ENCODE assay signal across 16 cellular contexts in genomic region chr7:139060838-139061237, GRCh38. TPM values are rescaled to one million over a fixed set of nuclear protein-coding genes. Genes with fewer than 3 reads are reported as not detected.
DNase-seq lines count a peak whose midpoint lies in the region; ATAC-seq and TF ChIP-seq lines count a peak whose summit lies in the region.
"Had no signal": no experiment of that assay in that cellular context is flagged by ENCODE, and none has a peak within 500 bp of the region (broad histone marks: within the 10 kb centered on the region; RNA-seq: fewer than 3 reads in every experiment).

No MANE protein-coding gene starts in this region.

- CTCF ChIA-PET in activated CD8-positive, alpha-beta memory T cell treated with anti-CD3 and anti-CD28 coated beads, Interleukin-2, amount 10 ng/mL, durations not matched to agents 7 days and 5 days (lab: Charles Lee): interaction anchor here (1.0 to 4.1 kb wide), 3 partner anchors 14 to 37 kb away, joined by 3 to 20 read pairs (median 3); no protein-coding TSS in a partner anchor

- no peaks in the 10 kb centered on the region for H3K9me3 ChIP-seq in neutrophil
- H3K9me3 ChIP-seq in stomach: no peaks in the 10 kb centered on the region
- H3K9me3 ChIP-seq: lower lobe of right lung, right lobe of liver had no signal

- H3K27me3 Mint-ChIP-seq in activated CD8-positive, alpha-beta memory T cell treated with anti-CD3 and anti-CD28 coated beads, Interleukin-2, amount 10 ng/mL, durations not matched to agents 7 days and 5 days: no peaks in the 10 kb centered on the region

- DNase-seq in activated CD8-positive, alpha-beta memory T cell treated with anti-CD3 and anti-CD28 coated beads, Interleukin-2, amount 10 ng/mL, durations not matched to agents 7 days and 5 days: no peak
- DNase-seq in activated CD8-positive, alpha-beta memory T cell treated with anti-CD3 and anti-CD28 coated beads, Interleukin-2, amount 50 U/mL, for 4 hours: no peak
- DNase-seq in LHCN-M2 (ENCODE audit: low read depth): peak; percentile 66
- DNase-seq in dermis blood vessel endothelial cell: peak; percentile 32
- no peak for DNase-seq in NCI-H1436 (lab: John Stamatoyannopoulos, UW)
- DNase-seq in stomach: no peak
- DNase-seq: activated CD4-positive, alpha-beta T cell treated with anti-CD3 and anti-CD28 coated beads, Interleukin-2, amount 50 U/mL, for 1 hour; lower lobe of right lung; NCI-H187 treated with DMSO at 0.1 percent for 48 hours; right lobe of liver; SHP77 treated with DMSO at 0.1 percent for 48 hours; stimulated activated CD4-positive, alpha-beta T cell treated with anti-CD3 and anti-CD28 coated beads, Interleukin-4, amount 100 ng/mL, for 4 hours; T1000 had no signal

- peaks cover 59% of the 10 kb centered on the region for H3K4me1 Mint-ChIP-seq in activated CD8-positive, alpha-beta memory T cell treated with anti-CD3 and anti-CD28 coated beads, Interleukin-2, amount 10 ng/mL, durations not matched to agents 7 days and 5 days
- H3K4me1 Mint-ChIP-seq: neural crest cell had no signal

- no peaks in the 10 kb centered on the region for H3K4me1 ChIP-seq in neutrophil (ENCODE audit: control insufficient read depth in 1 of 2, insufficient read depth in 1 of 2, low read depth in 1 of 2, low read length in 1 of 2)
- H3K4me1 ChIP-seq in stomach: peaks cover 0 to 4% (median 1%) of the 10 kb centered on the region in 4 donors

- H3K9me3 Mint-ChIP-seq in activated CD8-positive, alpha-beta memory T cell treated with anti-CD3 and anti-CD28 coated beads, Interleukin-2, amount 10 ng/mL, durations not matched to agents 7 days and 5 days (ENCODE audit: low read depth): no peaks in the 10 kb centered on the region
- H3K9me3 Mint-ChIP-seq: neural crest cell had no signal

- H3K4me3 ChIP-seq in neutrophil (ENCODE audit: low read depth in 1 of 2, low read length in 1 of 2) (no peak overlapping the region), stomach (no peak overlapping the region)
- H3K4me3 ChIP-seq: lower lobe of right lung, right lobe of liver had no signal

- H3K27me3 ChIP-seq in neutrophil: no peaks in the 10 kb centered on the region
- H3K27me3 ChIP-seq in stomach: no peaks in the 10 kb centered on the region
- H3K27me3 ChIP-seq: right lobe of liver had no signal

- H3K36me3 ChIP-seq in neutrophil (peaks cover 94% of the 10 kb centered on the region), stomach (peaks cover 48 to 96% (median 93%) of the 10 kb centered on the region in 4 donors)

- no peak for TF ChIP-seq EP300 in stomach (IDR thresholded peaks at IDR 0.05)

- H3K27ac ChIP-seq in neutrophil (peak overlapping the region; percentile 19), stomach (no peak overlapping the region)
- H3K27ac ChIP-seq: lower lobe of right lung, right lobe of liver had no signal

- TF ChIP-seq POLR2A in stomach (IDR thresholded peaks at IDR 0.05): no peak

- TF ChIP-seq CTCF in neutrophil (IDR thresholded peaks at IDR 0.05) (no peak), stomach (IDR thresholded peaks at IDR 0.05) (no peak)

- H3K4me3 Mint-ChIP-seq in activated CD8-positive, alpha-beta memory T cell treated with anti-CD3 and anti-CD28 coated beads, Interleukin-2, amount 10 ng/mL, durations not matched to agents 7 days and 5 days: no peak overlapping the region
- H3K4me3 Mint-ChIP-seq: neural crest cell had no signal

- H3K36me3 Mint-ChIP-seq in activated CD8-positive, alpha-beta memory T cell treated with anti-CD3 and anti-CD28 coated beads, Interleukin-2, amount 10 ng/mL, durations not matched to agents 7 days and 5 days: peaks cover 81% of the 10 kb centered on the region

- no peak for ATAC-seq in activated CD8-positive, alpha-beta memory T cell treated with anti-CD3 and anti-CD28 coated beads, Interleukin-2, amount 10 ng/mL, durations not matched to agents 7 days and 5 days
- no peak for ATAC-seq in HG02870 (IDR thresholded peaks at IDR 0.05; ENCODE audit: unreplicated experiment)
- ATAC-seq: lower lobe of right lung, right lobe of liver had no signal

- H3K27ac Mint-ChIP-seq in activated CD8-positive, alpha-beta memory T cell treated with anti-CD3 and anti-CD28 coated beads, Interleukin-2, amount 10 ng/mL, durations not matched to agents 7 days and 5 days: peak overlapping the region; percentile 70

- intact Hi-C loops in stomach (cut with DNase I; ENCODE audit: low total_unique reads): no loop called here

- WGBS in stomach, 5 donors: 77 to 88% (median 85%) methylated on average over 4 of the region's 4 CpGs

RNA-seq across cellular contexts. Expression of gene ZC3HAV1L, which starts 25.0 kb away (rescaled TPM):
- total RNA-seq in activated CD8-positive, alpha-beta memory T cell treated with anti-CD3 and anti-CD28 coated beads, Interleukin-2, amount 10 ng/mL, durations not matched to agents 7 days and 5 days: 10 to 100 TPM; 15.7 to 17.9 TPM
- 22.3 and 23.9 TPM in 2 replicates for total RNA-seq in LHCN-M2 (2014; rRNA removed)
- polyA plus RNA-seq in LHCN-M2 (2012): 9.1 TPM
- total RNA-seq in dermis blood vessel endothelial cell: 16.4 and 20.8 TPM in 2 replicates
- 10 to 100 TPM in 4 of 5 donors, 1 to 10 TPM in 1; 4.7 to 31.9 (median 18.2) TPM for total RNA-seq in stomach
- polyA plus RNA-seq in stomach: 1 to 10 TPM in 1 of 3 donors, under 1 TPM in 2; 0.33 to 1.3 (median 0.76) TPM

RNA-seq across cellular contexts. Expression of gene ZC3HAV1, which starts 48.7 kb away (rescaled TPM):
- total RNA-seq in activated CD8-positive, alpha-beta memory T cell treated with anti-CD3 and anti-CD28 coated beads, Interleukin-2, amount 10 ng/mL, durations not matched to agents 7 days and 5 days: 100 to 1,000 TPM; 125 to 139 TPM
- total RNA-seq in LHCN-M2 (2014; rRNA removed): 32.1 and 40.0 TPM in 2 replicates
- 10.5 TPM for polyA plus RNA-seq in LHCN-M2 (2012)
- 44.6 and 73.2 TPM in 2 replicates for total RNA-seq in dermis blood vessel endothelial cell
- total RNA-seq in stomach: 10 to 100 TPM in 4 of 5 donors, 1 to 10 TPM in 1; 7.6 to 34.3 (median 20.3) TPM
- 1 to 10 TPM; 5.5 to 7.0 (median 5.7) TPM for polyA plus RNA-seq in stomach

Comparison
In these comparisons a context has a peak if more than half of its experiments do, and no peak if none do; other contexts are left out.
1. DNase-seq: peak in LHCN-M2 (single experiment) and dermis blood vessel endothelial cell (single experiment); none in activated CD8-positive, alpha-beta memory T cell treated with anti-CD3 and anti-CD28 coated beads, Interleukin-2, amount 10 ng/mL, durations not matched to agents 7 days and 5 days (single experiment), activated CD8-positive, alpha-beta memory T cell treated with anti-CD3 and anti-CD28 coated beads, Interleukin-2, amount 50 U/mL, for 4 hours (single experiment), NCI-H1436 (single experiment) and stomach (single experiment).